ENCODE assay signal across 19 cellular contexts in the genomic region with DNA sequence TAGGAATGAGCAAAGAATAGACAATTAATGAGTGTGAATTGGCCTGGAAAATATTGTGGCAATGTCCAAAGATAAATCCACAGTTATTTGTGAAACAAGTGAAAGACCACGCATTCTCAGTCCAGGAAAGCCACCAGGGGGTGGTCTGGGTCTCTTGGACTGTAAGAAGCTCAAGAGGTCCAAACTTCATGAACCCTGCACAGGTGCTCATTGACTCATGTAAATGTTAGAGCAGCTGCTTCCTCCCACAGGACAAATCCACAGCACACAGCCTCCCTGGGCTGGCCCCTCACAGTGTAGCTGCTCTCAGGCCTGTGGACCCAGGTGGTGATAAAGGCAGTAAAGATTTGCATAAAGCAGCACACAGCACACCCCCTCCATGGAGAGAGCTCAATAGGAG.
DNase-seq lines count a peak whose midpoint lies in the region; ATAC-seq and TF ChIP-seq lines count a peak whose summit lies in the region.
"Had no signal": no experiment of that assay in that cellular context is flagged by ENCODE, and none has a peak within 500 bp of the region (broad histone marks: within the 10 kb centered on the region; RNA-seq: fewer than 3 reads in every experiment).

No MANE protein-coding gene starts in this region.

- H3K27ac ChIP-seq in DND-41 (ENCODE audit: low read length), result peak overlapping the region; percentile 79
- H3K27ac ChIP-seq in MM.1S (ENCODE audit: low read length), result peak overlapping the region; percentile 3; the same call in 1 of the 2 replicates
- H3K27ac ChIP-seq in naive thymus-derived CD4-positive, alpha-beta T cell (ENCODE audit: low read depth, low read length), result no peak overlapping the region
- no peak overlapping the region for H3K27ac ChIP-seq in RWPE1
- H3K27ac ChIP-seq: brain microvascular endothelial cell, gastroesophageal sphincter, skin epidermis, testis had no signal

- H3K4me2 ChIP-seq in DND-41 (ENCODE audit: insufficient read depth, low read length) (no peak overlapping the region), MM.1S (ENCODE audit: low read depth, low read length) (0 out of 2 replicates have a peak overlapping the region, but pooled peaks have one; percentile 8)

- H4K20me1 ChIP-seq in DND-41 (ENCODE audit: insufficient read depth, low read length) (no peaks in the 10 kb centered on the region), MM.1S (ENCODE audit: insufficient read depth, low read length) (no peaks in the 10 kb centered on the region)

- TF ChIP-seq CTCF in DND-41 (IDR thresholded peaks at IDR 0.05; ENCODE audit: borderline replicate concordance, extremely low read depth, low read length, poor library complexity, severe bottlenecking), result peak; percentile 51
- TF ChIP-seq CTCF in MM.1S (IDR thresholded peaks at IDR 0.05; ENCODE audit: low read length), result 0 out of 2 replicates have a peak, but pooled peaks have one; percentile 16
- TF ChIP-seq CTCF in activated B cell treated with CpG ODN at 0.5 μM for 24 hours (IDR thresholded peaks at IDR 0.05), result no peak
- no peak for TF ChIP-seq CTCF in RWPE1 (conservative IDR thresholded peaks at IDR 0.05; ENCODE audit: low read depth)

- no peaks in the 10 kb centered on the region for H3F3A ChIP-seq in MM.1S (ENCODE audit: insufficient read depth, low read length)

- H3K79me2 ChIP-seq in DND-41 (ENCODE audit: insufficient read depth, low read length) (no peaks in the 10 kb centered on the region), MM.1S (ENCODE audit: low read length) (no peaks in the 10 kb centered on the region)

- H2AFZ ChIP-seq in DND-41 (ENCODE audit: low read depth, low read length) (no peak overlapping the region), MM.1S (ENCODE audit: low read length) (no peak overlapping the region)

- H3K9me2 ChIP-seq in MM.1S (replicated peaks; ENCODE audit: insufficient read depth, low read length), result no peaks in the 10 kb centered on the region

- CTCF ChIA-PET in activated B cell treated with CpG ODN at 0.5 μM for 24 hours (lab: Charles Lee) (interaction anchor here (0.8 to 2.7 kb wide), 3 partner anchors 15 to 28 kb away, joined by 3 to 14 read pairs (median 5); no protein-coding TSS in a partner anchor), RWPE1 (lab: Yijun Ruan, JAX) (no interaction called here)
- CTCF ChIA-PET in naive thymus-derived CD4-positive, alpha-beta T cell (lab: Charles Lee), result no interaction called here

- peak; percentile 88 for ATAC-seq in DND-41 (ENCODE audit: insufficient read depth, low read depth)
- ATAC-seq in activated B cell treated with CpG ODN at 0.5 μM for 24 hours (ENCODE audit: low read depth), result peak; percentile 81
- ATAC-seq in naive thymus-derived CD4-positive, alpha-beta T cell, result peak; percentile 36
- ATAC-seq in GM21786 (IDR thresholded peaks at IDR 0.05; ENCODE audit: unreplicated experiment), result no peak
- ATAC-seq: gastroesophageal sphincter, natural killer cell had no signal

- H3K27me3 ChIP-seq in DND-41 (ENCODE audit: insufficient read depth, low read length, poor library complexity), result no peaks in the 10 kb centered on the region
- no peaks in the 10 kb centered on the region for H3K27me3 ChIP-seq in MM.1S (replicated peaks; ENCODE audit: insufficient read depth, low read length)
- H3K27me3 ChIP-seq in naive thymus-derived CD4-positive, alpha-beta T cell (ENCODE audit: control insufficient read depth in 2 of 2, insufficient read depth in 2 of 2, low read length in 2 of 2), result no peaks in the 10 kb centered on the region
- H3K27me3 ChIP-seq: testis had no signal

- POLR2A ChIA-PET in activated B cell treated with CpG ODN at 0.5 μM for 24 hours (lab: Charles Lee), result interaction anchor here (1.0 to 1.6 kb wide), 4 partner anchors 10 to 534 kb away, joined by 3 to 4 read pairs (median 3); no protein-coding TSS in a partner anchor
- POLR2A ChIA-PET in naive thymus-derived CD4-positive, alpha-beta T cell (lab: Charles Lee), result no interaction called here
- POLR2A ChIA-PET in RWPE1 (lab: Yijun Ruan, JAX; ENCODE audit: low non-redundant PET), result no interaction called here

- no peak overlapping the region for H3K4me3 ChIP-seq in DND-41 (ENCODE audit: low read depth in 1 of 2, low read length in 2 of 2)
- no peak overlapping the region for H3K4me3 ChIP-seq in MM.1S (ENCODE audit: low read length)
- no peak overlapping the region for H3K4me3 ChIP-seq in naive thymus-derived CD4-positive, alpha-beta T cell (ENCODE audit: low read length)
- H3K4me3 ChIP-seq: gastroesophageal sphincter, lung, skin epidermis, testis had no signal

- H3K9me3 Mint-ChIP-seq in activated B cell treated with CpG ODN at 0.5 μM for 24 hours, result peaks cover 3% of the 10 kb centered on the region
- H3K9me3 Mint-ChIP-seq in naive thymus-derived CD4-positive, alpha-beta T cell, result peaks cover 0 to 12% (median 3%) of the 10 kb centered on the region in 11 donors
- H3K9me3 Mint-ChIP-seq: activated CD4-positive, alpha-beta memory T cell treated with anti-CD3 and anti-CD28 coated beads for 36 hours; natural killer cell had no signal

- no peaks in the 10 kb centered on the region for H3K36me3 Mint-ChIP-seq in activated B cell treated with CpG ODN at 0.5 μM for 24 hours (ENCODE audit: low read depth)
- H3K36me3 Mint-ChIP-seq in naive thymus-derived CD4-positive, alpha-beta T cell, result no peaks in the 10 kb centered on the region
- H3K36me3 Mint-ChIP-seq: activated CD4-positive, alpha-beta memory T cell treated with anti-CD3 and anti-CD28 coated beads for 36 hours; natural killer cell had no signal

- DNase-seq in DND-41 (peak; percentile 80), MM.1S (peak; percentile 73), activated B cell treated with CpG ODN at 0.5 μM for 24 hours (no peak), RWPE1 (ENCODE audit: low spot score) (no peak), SHP77 (lab: John Stamatoyannopoulos, UW) (no peak), NCI-H446 (lab: John Stamatoyannopoulos, UW) (no peak)
- DNase-seq in naive thymus-derived CD4-positive, alpha-beta T cell, result no peak
- DNase-seq: activated CD4-positive, alpha-beta memory T cell treated with anti-CD3 and anti-CD28 coated beads for 36 hours; brain microvascular endothelial cell; natural killer cell; NCI-H2081 treated with DMSO at 0.1 percent for 48 hours; NCI-H82; posterior cingulate gyrus; testis had no signal

- peaks cover 52% of the 10 kb centered on the region for H3K4me1 ChIP-seq in DND-41 (ENCODE audit: insufficient read depth, low read length)
- H3K4me1 ChIP-seq in MM.1S (ENCODE audit: low read length), result peaks cover 6% of the 10 kb centered on the region
- no peaks in the 10 kb centered on the region for H3K4me1 ChIP-seq in naive thymus-derived CD4-positive, alpha-beta T cell (ENCODE audit: control insufficient read depth in 2 of 2, insufficient read depth in 2 of 2, low read length in 2 of 2)

- H3K9me3 ChIP-seq in DND-41 (ENCODE audit: insufficient read depth, low read length, severe bottlenecking), result peaks cover 4% of the 10 kb centered on the region
- no peaks in the 10 kb centered on the region for H3K9me3 ChIP-seq in MM.1S (replicated peaks; ENCODE audit: insufficient read depth, low read length)
- no peaks in the 10 kb centered on the region for H3K9me3 ChIP-seq in naive thymus-derived CD4-positive, alpha-beta T cell (ENCODE audit: control insufficient read depth in 2 of 3, low read length in 3 of 3)
- H3K9me3 ChIP-seq: testis had no signal

- no peaks in the 10 kb centered on the region for H3K36me3 ChIP-seq in DND-41 (ENCODE audit: insufficient read depth, low read length)
- no peaks in the 10 kb centered on the region for H3K36me3 ChIP-seq in MM.1S (replicated peaks; ENCODE audit: insufficient read depth, low read length)
- H3K36me3 ChIP-seq in naive thymus-derived CD4-positive, alpha-beta T cell (ENCODE audit: control insufficient read depth in 2 of 3, insufficient read depth in 3 of 3, low read length in 3 of 3), result no peaks in the 10 kb centered on the region
- H3K36me3 ChIP-seq: brain microvascular endothelial cell, gastroesophageal sphincter had no signal

- H3K9ac ChIP-seq in DND-41 (ENCODE audit: low read depth, low read length) (0 out of 2 replicates have a peak overlapping the region, but pooled peaks have one; percentile 25), MM.1S (ENCODE audit: low read length) (no peak overlapping the region)

- no peaks in the 10 kb centered on the region for H3K27me3 Mint-ChIP-seq in activated B cell treated with CpG ODN at 0.5 μM for 24 hours
- peaks cover 0 to 29% (median 22%) of the 10 kb centered on the region in 5 donors for H3K27me3 Mint-ChIP-seq in naive thymus-derived CD4-positive, alpha-beta T cell

- H3K27ac Mint-ChIP-seq in activated B cell treated with CpG ODN at 0.5 μM for 24 hours, result peak overlapping the region; percentile 86
- no peak overlapping the region for H3K27ac Mint-ChIP-seq in naive thymus-derived CD4-positive, alpha-beta T cell
- H3K27ac Mint-ChIP-seq: activated CD4-positive, alpha-beta memory T cell treated with anti-CD3 and anti-CD28 coated beads for 36 hours; activated naive CD8-positive, alpha-beta T cell; natural killer cell had no signal

- H3K4me3 Mint-ChIP-seq in activated B cell treated with CpG ODN at 0.5 μM for 24 hours, result peak overlapping the region; percentile 42
- H3K4me3 Mint-ChIP-seq in naive thymus-derived CD4-positive, alpha-beta T cell, result no peak overlapping the region
- H3K4me3 Mint-ChIP-seq: activated CD4-positive, alpha-beta memory T cell treated with anti-CD3 and anti-CD28 coated beads for 36 hours; activated naive CD8-positive, alpha-beta T cell; natural killer cell had no signal

- peaks cover 45% of the 10 kb centered on the region for H3K4me1 Mint-ChIP-seq in activated B cell treated with CpG ODN at 0.5 μM for 24 hours
- no peaks in the 10 kb centered on the region for H3K4me1 Mint-ChIP-seq in naive thymus-derived CD4-positive, alpha-beta T cell
- H3K4me1 Mint-ChIP-seq: natural killer cell had no signal

- intact Hi-C loops in activated B cell treated with CpG ODN at 0.5 μM for 24 hours (cut with micrococcal nuclease), result loop anchor here (2.0 kb wide), 1 partner anchor 14 kb away; no protein-coding TSS in a partner anchor
- intact Hi-C loops in naive thymus-derived CD4-positive, alpha-beta T cell (cut with micrococcal nuclease), result no loop called here

Comparison
In these comparisons a context has a peak if more than half of its experiments do, and no peak if none do; other contexts are left out.
1. DNase-seq: peak in DND-41 (single experiment) and MM.1S (single experiment); none in activated B cell treated with CpG ODN at 0.5 μM for 24 hours (single experiment), naive thymus-derived CD4-positive, alpha-beta T cell (0 of 9), RWPE1 (single experiment), SHP77 (0 of 2) and NCI-H446 (0 of 2).
2. H3K27ac ChIP-seq: peak in DND-41 (single experiment) and MM.1S (single experiment); none in naive thymus-derived CD4-positive, alpha-beta T cell (single experiment) and RWPE1 (single experiment).
3. CTCF ChIP-seq: peak in DND-41 (single experiment) and MM.1S (single experiment); none in activated B cell treated with CpG ODN at 0.5 μM for 24 hours (single experiment) and RWPE1 (single experiment).